ENCODE assay signal across 20 cellular contexts in the genomic region with DNA sequence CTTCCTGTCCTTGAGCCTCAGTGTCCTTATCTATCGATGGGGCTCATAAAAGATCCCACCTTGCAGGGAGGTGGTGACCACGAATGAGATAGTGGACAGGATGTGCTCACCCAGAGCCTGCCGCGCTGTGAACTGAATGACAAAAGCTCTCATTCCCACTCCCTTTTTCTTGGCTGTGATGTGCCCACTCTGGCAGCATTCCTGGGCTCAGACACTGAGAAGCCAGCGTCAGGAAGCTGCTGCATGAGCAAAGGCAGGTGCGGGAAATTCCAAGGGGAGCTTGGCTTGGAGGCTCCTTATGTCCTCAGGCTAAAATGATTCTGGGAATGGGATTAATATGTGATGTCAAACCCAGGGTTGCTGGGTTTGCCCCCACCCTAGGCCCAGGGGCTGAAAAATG.
DNase-seq lines count a peak whose midpoint lies in the region; ATAC-seq and TF ChIP-seq lines count a peak whose summit lies in the region.
"Had no signal": no experiment of that assay in that cellular context is flagged by ENCODE, and none has a peak within 500 bp of the region (broad histone marks: within the 10 kb centered on the region; RNA-seq: fewer than 3 reads in every experiment).

No MANE protein-coding gene starts in this region.

- H2AFZ ChIP-seq in GM23338 = no peak overlapping the region

- H2AK5ac ChIP-seq in mesendoderm (ENCODE audit: low read length) = no peak overlapping the region

- no peak for TF ChIP-seq CTCF in GM23338 (conservative IDR thresholded peaks at IDR 0.05; ENCODE audit: low read depth in 2 of 2)

- H3K27ac ChIP-seq in GM23338 (ENCODE audit: low read depth) = no peak overlapping the region
- H3K27ac ChIP-seq in mesendoderm (ENCODE audit: low read depth, low read length) = no peak overlapping the region
- no peak overlapping the region for H3K27ac ChIP-seq in aorta (ENCODE audit: low read depth in 1 of 2, low read length in 2 of 2)
- H3K27ac ChIP-seq: BLaER1 had no signal

- whole genome bisulfite sequencing in mesendoderm (ENCODE audit: extremely low coverage, insufficient coverage, low lambda C conversion rate) = no CpG with 5 or more reads among the region's 6 CpGs
- WGBS in aorta, 2 donors = 78 to 80% methylated on average over 6 of the region's 6 CpGs

- H3K23ac ChIP-seq in mesendoderm (ENCODE audit: low read length) = no peak overlapping the region

- no peak overlapping the region for H4K8ac ChIP-seq in mesendoderm (ENCODE audit: low read depth, low read length)

- H3K4me3 Mint-ChIP-seq in GM23338 = no peak overlapping the region
- H3K4me3 Mint-ChIP-seq: CD14-positive monocyte; CD4-positive, alpha-beta memory T cell; CD4-positive, CD25-positive, alpha-beta regulatory T cell; CD8-positive, alpha-beta memory T cell had no signal

- intact Hi-C loops in aorta (cut with DNase I) = no loop called here

- no peak overlapping the region for H3K18ac ChIP-seq in mesendoderm (ENCODE audit: low read length)

- no peak overlapping the region for H3K4me3 ChIP-seq in GM23338
- no peak overlapping the region for H3K4me3 ChIP-seq in mesendoderm (ENCODE audit: low read length)
- no peak overlapping the region for H3K4me3 ChIP-seq in aorta (ENCODE audit: low read length in 2 of 2)
- H3K4me3 ChIP-seq: BLaER1, GM12878 had no signal

- H3K9me3 Mint-ChIP-seq in GM23338 = no peaks in the 10 kb centered on the region

- no peaks in the 10 kb centered on the region; the same call in 2 of the 3 replicates for H3K4me1 Mint-ChIP-seq in GM23338
- H3K4me1 Mint-ChIP-seq: CD14-positive monocyte; CD4-positive, alpha-beta memory T cell; CD8-positive, alpha-beta memory T cell had no signal

- no peaks in the 10 kb centered on the region for H3K9me3 ChIP-seq in aorta (ENCODE audit: control insufficient read depth, low read length)
- H3K9me3 ChIP-seq: BE2C had no signal

- H3K36me3 ChIP-seq in GM23338 (ENCODE audit: insufficient read depth) (no peaks in the 10 kb centered on the region), mesendoderm (ENCODE audit: control insufficient read depth, insufficient read depth, low read length) (no peaks in the 10 kb centered on the region), aorta (ENCODE audit: control insufficient read depth in 1 of 2, insufficient read depth in 2 of 2, low read length in 1 of 2) (no peaks in the 10 kb centered on the region)
- H3K36me3 ChIP-seq: BE2C, BLaER1 had no signal

- H3K27ac Mint-ChIP-seq in GM23338 = no peak overlapping the region
- H3K27ac Mint-ChIP-seq: CD14-positive monocyte; CD4-positive, alpha-beta memory T cell; CD4-positive, CD25-positive, alpha-beta regulatory T cell; CD8-positive, alpha-beta memory T cell had no signal

- H3K4me2 ChIP-seq in GM23338 = no peak overlapping the region
- H3K4me2 ChIP-seq in mesendoderm (ENCODE audit: low read length) = no peak overlapping the region
- H3K4me2 ChIP-seq: BLaER1 had no signal

- no peak overlapping the region for H2BK15ac ChIP-seq in mesendoderm (replicated peaks; ENCODE audit: low read depth)

- peaks cover 6% of the 10 kb centered on the region; the same call in 1 of the 2 replicates for H3K9me2 ChIP-seq in GM23338 (ENCODE audit: insufficient read depth)

- no peak overlapping the region for H3K9ac ChIP-seq in mesendoderm (ENCODE audit: low read length)
- H3K9ac ChIP-seq: BLaER1 had no signal

- no peaks in the 10 kb centered on the region for H3F3A ChIP-seq in GM23338 (replicated peaks; ENCODE audit: low read depth)

- H4K20me1 ChIP-seq in GM23338 (replicated peaks; ENCODE audit: insufficient read depth) = no peaks in the 10 kb centered on the region
- H4K20me1 ChIP-seq: BLaER1 had no signal

- no peak overlapping the region for H2BK120ac ChIP-seq in mesendoderm (ENCODE audit: low read depth, low read length)

- H3K79me2 ChIP-seq in GM23338 (replicated peaks; ENCODE audit: insufficient read depth) = no peaks in the 10 kb centered on the region
- H3K79me2 ChIP-seq in mesendoderm (ENCODE audit: control insufficient read depth, insufficient read depth, low read length) = no peaks in the 10 kb centered on the region

- H3K79me1 ChIP-seq in mesendoderm (ENCODE audit: low read length) = no peaks in the 10 kb centered on the region

- H3K4me1 ChIP-seq in GM23338 (ENCODE audit: insufficient read depth) (no peaks in the 10 kb centered on the region), mesendoderm (ENCODE audit: control insufficient read depth, low read depth, low read length) (no peaks in the 10 kb centered on the region), aorta (ENCODE audit: control insufficient read depth in 1 of 2, insufficient read depth in 2 of 2, low read length in 2 of 2) (no peaks in the 10 kb centered on the region)
- H3K4me1 ChIP-seq: BE2C, BLaER1 had no signal

- H3K36me3 Mint-ChIP-seq in GM23338 (ENCODE audit: low read depth) = peaks cover 6% of the 10 kb centered on the region
- H3K36me3 Mint-ChIP-seq: CD14-positive monocyte had no signal

- no peaks in the 10 kb centered on the region for H3K27me3 Mint-ChIP-seq in GM23338 (ENCODE audit: insufficient read depth, low read depth, poor library complexity)
- H3K27me3 Mint-ChIP-seq: CD4-positive, alpha-beta memory T cell; CD4-positive, CD25-positive, alpha-beta regulatory T cell had no signal

- H3K56ac ChIP-seq in mesendoderm (ENCODE audit: low read length) = no peak overlapping the region

- H4K5ac ChIP-seq in mesendoderm (ENCODE audit: low read length) = no peak overlapping the region

- DNase-seq in GM23338 (ENCODE audit: low spot score) (peak; percentile 32), NCI-H226 (peak; percentile 55), mesendoderm (peak; percentile 39), aorta (no peak), mesenteric fat pad (ENCODE audit: low spot score) (no peak)
- DNase-seq: 8988T; ACHN; BE2C; C1 segment of cervical spinal cord; Calu3; CD4-positive, alpha-beta memory T cell; CD4-positive, CD25-positive, alpha-beta regulatory T cell; CD8-positive, alpha-beta memory T cell; COR-L47; DMS79 treated with DMSO at 0.1 percent for 48 hours; GDM1 had no signal

- ATAC-seq in GM23338 = no peak
- no peak for ATAC-seq in GM19397 (IDR thresholded peaks at IDR 0.05; ENCODE audit: unreplicated experiment)
- ATAC-seq in aorta (ENCODE audit: low FRiP score) = no peak
- ATAC-seq: GM12878 had no signal

- no peak overlapping the region for H2BK5ac ChIP-seq in mesendoderm (ENCODE audit: low read length)

- H3K4ac ChIP-seq in mesendoderm (ENCODE audit: low read depth, low read length) = no peak overlapping the region

- H3K27me3 ChIP-seq in GM23338 (ENCODE audit: insufficient read depth) (no peaks in the 10 kb centered on the region), mesendoderm (ENCODE audit: insufficient read depth, low read length, poor library complexity) (no peaks in the 10 kb centered on the region), aorta (ENCODE audit: control insufficient read depth in 1 of 2, insufficient read depth in 2 of 2, low read length in 1 of 2) (no peaks in the 10 kb centered on the region)
- H3K27me3 ChIP-seq: BE2C, BLaER1 had no signal

TF ChIP-seq in GM23338, 12 proteins besides CTCF, POLR2A, EP300 and RAD21 (continues in another document):
- TF ChIP-seq ZNF114 (CRISPR knock-in tag; IDR thresholded peaks at IDR 0.05) = no peak
- TF ChIP-seq NANOG (IDR thresholded peaks at IDR 0.05; ENCODE audit: borderline replicate concordance) = no peak
- no peak for TF ChIP-seq CREB1 (CRISPR knock-in tag; IDR thresholded peaks at IDR 0.05; ENCODE audit: low read depth)
- TF ChIP-seq ZNF331 (CRISPR knock-in tag; IDR thresholded peaks at IDR 0.05; ENCODE audit: low read depth) = no peak
- no peak for TF ChIP-seq STAT1 (IDR thresholded peaks at IDR 0.05; ENCODE audit: unreplicated experiment)

Comparison
In these comparisons a context has a peak if more than half of its experiments do, and no peak if none do; other contexts are left out.
1. DNase-seq: peak in GM23338 (single experiment), NCI-H226 (single experiment) and mesendoderm (single experiment); none in aorta (0 of 2) and mesenteric fat pad (single experiment).